18 cellular contexts compared by ENCODE assay signal in genomic region chr16:28183441-28183840, GRCh38. TPM values are rescaled to one million over a fixed set of nuclear protein-coding genes. Genes with fewer than 3 reads are reported as not detected.
DNase-seq lines count a peak whose midpoint lies in the region; ATAC-seq, FAIRE-seq and TF ChIP-seq lines count a peak whose summit lies in the region.
"Had no signal": no experiment of that assay in that cellular context is flagged by ENCODE, and none has a peak within 500 bp of the region (broad histone marks: within the 10 kb centered on the region; RNA-seq: fewer than 3 reads in every experiment).

No MANE protein-coding gene starts in this region.

- peaks cover 46% of the 10 kb centered on the region for H3K36me3 Mint-ChIP-seq in Caco-2 (ENCODE audit: insufficient read depth, unreplicated experiment)
- peaks cover 45% of the 10 kb centered on the region for H3K36me3 Mint-ChIP-seq in activated CD4-positive, alpha-beta memory T cell treated with anti-CD3 and anti-CD28 coated beads for 36 hours
- H3K36me3 Mint-ChIP-seq in naive thymus-derived CD8-positive, alpha-beta T cell: peaks cover 9 to 61% (median 14%) of the 10 kb centered on the region in 3 donors

- H3K9me3 Mint-ChIP-seq in Caco-2 (ENCODE audit: unreplicated experiment): peaks cover 9% of the 10 kb centered on the region
- peaks cover 3% of the 10 kb centered on the region for H3K9me3 Mint-ChIP-seq in activated CD4-positive, alpha-beta memory T cell treated with anti-CD3 and anti-CD28 coated beads for 36 hours
- H3K9me3 Mint-ChIP-seq in naive thymus-derived CD8-positive, alpha-beta T cell: peaks cover 0 to 4% (median 0%) of the 10 kb centered on the region in 9 donors

- FAIRE-seq in kidney (lab: Jason Lieb, UNC): no peak
- FAIRE-seq: A204.1, TTC549 had no signal

- no peak for ATAC-seq in naive thymus-derived CD8-positive, alpha-beta T cell
- ATAC-seq in GM21423 (IDR thresholded peaks at IDR 0.05; ENCODE audit: unreplicated experiment): no peak

- peak overlapping the region; percentile 10 for H3K27ac Mint-ChIP-seq in Caco-2 (ENCODE audit: unreplicated experiment)
- peak overlapping the region; percentile 87 for H3K27ac Mint-ChIP-seq in activated CD4-positive, alpha-beta memory T cell treated with anti-CD3 and anti-CD28 coated beads for 36 hours
- H3K27ac Mint-ChIP-seq in naive thymus-derived CD8-positive, alpha-beta T cell: peak overlapping the region; percentile 70 to 97 (median 93)

- H3K9me3 ChIP-seq in Caco-2 (peaks cover 4% of the 10 kb centered on the region; the same call in 1 of the 2 replicates), kidney (ENCODE audit: control insufficient read depth in 1 of 2, low read length in 2 of 2) (no peaks in the 10 kb centered on the region)
- H3K9me3 ChIP-seq: colonic mucosa, right atrium auricular region had no signal

- intact Hi-C loops in Caco-2 (cut with micrococcal nuclease; ENCODE audit: unreplicated experiment): no loop called here
- intact Hi-C loops in activated CD4-positive, alpha-beta memory T cell treated with anti-CD3 and anti-CD28 coated beads for 36 hours (cut with micrococcal nuclease): no loop called here
- intact Hi-C loops in kidney (cut with DNase I): no loop called here

- no TSS peak for BruUV-seq in Caco-2 (replicated peaks; lab: Mats Ljungman, UMichigan)

- peaks cover 20% of the 10 kb centered on the region for H3K4me1 Mint-ChIP-seq in Caco-2 (ENCODE audit: low read depth, unreplicated experiment)
- peaks cover 87% of the 10 kb centered on the region for H3K4me1 Mint-ChIP-seq in activated CD4-positive, alpha-beta memory T cell treated with anti-CD3 and anti-CD28 coated beads for 36 hours (ENCODE audit: low read depth)
- H3K4me1 Mint-ChIP-seq in naive thymus-derived CD8-positive, alpha-beta T cell: peaks cover 52 to 96% (median 89%) of the 10 kb centered on the region in 4 donors

- no peak overlapping the region for H3K4me3 Mint-ChIP-seq in Caco-2 (ENCODE audit: unreplicated experiment)
- H3K4me3 Mint-ChIP-seq in activated CD4-positive, alpha-beta memory T cell treated with anti-CD3 and anti-CD28 coated beads for 36 hours: no peak overlapping the region
- H3K4me3 Mint-ChIP-seq in naive thymus-derived CD8-positive, alpha-beta T cell: peak overlapping the region in 9 of 10 donors; percentile 7 to 78 (median 44)

- H3K9ac ChIP-seq in kidney (ENCODE audit: low read length in 2 of 2): no peak overlapping the region

- TF ChIP-seq CTCF in Caco-2 (IDR thresholded peaks at IDR 0.05; ENCODE audit: insufficient read depth in 1 of 2, low read depth in 1 of 2, low read length in 1 of 2, severe bottlenecking in 1 of 2, unreplicated experiment in 1 of 2): no peak
- no peak for TF ChIP-seq CTCF in kidney (IDR thresholded peaks at IDR 0.05; ENCODE audit: borderline replicate concordance, extremely low read depth, insufficient read depth)

- no peaks in the 10 kb centered on the region for H3K27me3 ChIP-seq in Caco-2 (replicated peaks; ENCODE audit: control insufficient read depth, insufficient read depth, low read length)
- H3K27me3 ChIP-seq: colonic mucosa, right atrium auricular region had no signal

- H3K4me1 ChIP-seq in Caco-2 (peaks cover 35% of the 10 kb centered on the region), kidney (ENCODE audit: control insufficient read depth in 1 of 2, insufficient read depth in 1 of 2, low read depth in 1 of 2, low read length in 2 of 2) (peaks cover 7 to 11% of the 10 kb centered on the region in 2 donors)
- H3K4me1 ChIP-seq: colonic mucosa had no signal

- CTCF ChIA-PET in Caco-2 (lab: Charles Lee): interaction anchor here (0.5 kb wide), 1 partner anchor 1847 kb away, joined by 11 read pairs; the partner anchor contains the start of gene TLCD3B
- CTCF ChIA-PET in activated CD4-positive, alpha-beta memory T cell treated with anti-CD3 and anti-CD28 coated beads for 36 hours (lab: Charles Lee): interaction anchor here (1.3 to 1.7 kb wide), 2 partner anchors 21 to 55 kb away, joined by 4 to 6 read pairs; no protein-coding TSS in a partner anchor

- no peak overlapping the region for H3K4me3 ChIP-seq in Caco-2 (ENCODE audit: low read depth, low read length)
- H3K4me3 ChIP-seq in kidney (ENCODE audit: low read length in 2 of 2): no peak overlapping the region
- H3K4me3 ChIP-seq: colonic mucosa, right atrium auricular region had no signal

- DNase-seq in NCI-H146 (lab: John Stamatoyannopoulos, UW) (peak; percentile 42), NCI-H146 treated with DMSO at 0.1 percent for 48 hours (lab: John Stamatoyannopoulos, UW; ENCODE audit: unreplicated experiment) (no peak), Caco-2 (no peak), NCI-H446 (lab: John Stamatoyannopoulos, UW) (no peak), kidney (no peak)
- no peak for DNase-seq in activated CD4-positive, alpha-beta memory T cell treated with anti-CD3 and anti-CD28 coated beads for 36 hours
- no peak for DNase-seq in naive thymus-derived CD8-positive, alpha-beta T cell
- DNase-seq: activated CD8-positive, alpha-beta memory T cell treated with anti-CD3 and anti-CD28 coated beads, Interleukin-2, amount 50 U/mL, for 48 hours; amygdala; colonic mucosa; GOT3; NCI-H2029; SHP77; stimulated activated CD4-positive, alpha-beta T cell treated with anti-CD3 and anti-CD28 coated beads, Interleukin-4, amount 100 ng/mL, for 24 hours had no signal

- no peak overlapping the region for H3K27ac ChIP-seq in kidney (ENCODE audit: low read depth in 2 of 2, low read length in 2 of 2)
- H3K27ac ChIP-seq: colonic mucosa, right atrium auricular region had no signal

- no peaks in the 10 kb centered on the region for H3K27me3 Mint-ChIP-seq in Caco-2 (ENCODE audit: insufficient read depth, unreplicated experiment)
- no peaks in the 10 kb centered on the region for H3K27me3 Mint-ChIP-seq in activated CD4-positive, alpha-beta memory T cell treated with anti-CD3 and anti-CD28 coated beads for 36 hours
- H3K27me3 Mint-ChIP-seq in naive thymus-derived CD8-positive, alpha-beta T cell: no peaks in the 10 kb centered on the region

- POLR2A ChIA-PET in Caco-2 (lab: Charles Lee): interaction anchor here (0.6 kb wide), 1 partner anchor 9 kb away, joined by 5 read pairs; no protein-coding TSS in a partner anchor
- POLR2A ChIA-PET in activated CD4-positive, alpha-beta memory T cell treated with anti-CD3 and anti-CD28 coated beads for 36 hours (lab: Charles Lee): interaction anchor here (1.4 to 2.4 kb wide), 2 partner anchors 19 to 28 kb away, joined by 4 to 12 read pairs; partner anchors contain the start of gene XPO6
- POLR2A ChIA-PET in naive thymus-derived CD8-positive, alpha-beta T cell (lab: Charles Lee): interaction anchor here (0.6 to 2.1 kb wide), 9 partner anchors 9 to 123 kb away, joined by 3 to 10 read pairs (median 3); no protein-coding TSS in a partner anchor

- H3K36me3 ChIP-seq in Caco-2 (ENCODE audit: control insufficient read depth, insufficient read depth, low read length) (no peaks in the 10 kb centered on the region), kidney (ENCODE audit: control insufficient read depth in 1 of 2, insufficient read depth in 2 of 2, low read length in 2 of 2) (no peaks in the 10 kb centered on the region)
- H3K36me3 ChIP-seq: colonic mucosa, right atrium auricular region had no signal

RNA-seq across cellular contexts. Expression of gene XPO6, which starts 28.3 kb away (rescaled TPM):
- total RNA-seq in Caco-2 (2022) (110 and 112 TPM in 2 replicates), kidney (98.8 TPM)
- total RNA-seq in activated CD4-positive, alpha-beta memory T cell treated with anti-CD3 and anti-CD28 coated beads for 36 hours: 100 to 1,000 TPM; 201 to 214 TPM
- 100 to 1,000 TPM; 445 to 470 TPM for total RNA-seq in naive thymus-derived CD8-positive, alpha-beta T cell
- 100 to 1,000 TPM in 1 of 3 donors, 10 to 100 TPM in 2; 90.2 to 109 (median 96.4) TPM for polyA plus RNA-seq in naive thymus-derived CD8-positive, alpha-beta T cell
- polyA plus RNA-seq in kidney (ENCODE audit: insufficient read depth, low read depth, low replicate concordance): 57.2 TPM

Comparison
In these comparisons a context has a peak if more than half of its experiments do, and no peak if none do; other contexts are left out.
1. H3K27ac Mint-ChIP-seq: peak in every context shown above with its lines; median percentile 93 in naive thymus-derived CD8-positive, alpha-beta T cell; 87 in activated CD4-positive, alpha-beta memory T cell treated with anti-CD3 and anti-CD28 coated beads for 36 hours; 10 in Caco-2.
2. H3K4me3 Mint-ChIP-seq: peak in naive thymus-derived CD8-positive, alpha-beta T cell (9 of 10); none in Caco-2 (single experiment) and activated CD4-positive, alpha-beta memory T cell treated with anti-CD3 and anti-CD28 coated beads for 36 hours (single experiment).